ENCODE assay signal across 21 cellular contexts in the genomic region with DNA sequence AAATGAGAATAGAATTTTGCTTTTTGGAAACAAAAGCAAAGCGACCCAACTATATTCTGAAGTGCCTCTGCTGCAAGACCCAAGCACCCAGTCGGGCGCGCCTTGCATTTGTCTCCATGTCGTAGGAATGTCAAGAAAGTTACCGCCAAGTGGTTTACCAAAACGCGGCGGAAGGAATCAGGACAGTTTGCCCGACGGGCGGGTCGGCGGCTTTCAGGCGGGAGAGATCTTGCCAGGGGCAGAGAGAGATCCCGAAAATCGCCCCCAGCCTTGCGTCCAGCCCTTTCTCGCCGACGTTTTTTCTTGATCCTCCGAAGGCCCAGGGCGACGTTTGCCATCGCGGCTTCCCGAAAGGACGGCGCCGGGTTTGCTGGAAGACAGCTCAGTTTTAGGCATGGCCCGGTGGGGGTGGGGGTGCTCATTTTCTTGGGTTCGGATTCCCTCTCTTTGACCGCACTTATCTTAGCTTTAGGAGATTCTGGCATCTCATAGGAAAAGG. TPM values are rescaled to one million over a fixed set of nuclear protein-coding genes. Genes with fewer than 3 reads are reported as not detected.
A peak's percentile ranks its signal among the peaks of the same experiment; 100 is the strongest.
DNase-seq lines count a peak whose midpoint lies in the region; ATAC-seq and TF ChIP-seq lines count a peak whose summit lies in the region.
"Had no signal": no experiment of that assay in that cellular context is flagged by ENCODE, and none has a peak within 500 bp of the region (broad histone marks: within the 10 kb centered on the region; RNA-seq: fewer than 3 reads in every experiment).

No MANE protein-coding gene starts in this region.

- ATAC-seq in DND-41 (ENCODE audit: insufficient read depth, low read depth): no peak
- no peak for ATAC-seq in GM18867 (IDR thresholded peaks at IDR 0.05; ENCODE audit: unreplicated experiment)
- no peak for ATAC-seq in HG02642 (IDR thresholded peaks at IDR 0.05; ENCODE audit: poor library complexity, unreplicated experiment)
- no peak for ATAC-seq in HG02884 (IDR thresholded peaks at IDR 0.05; ENCODE audit: unreplicated experiment)
- ATAC-seq: natural killer cell, right cardiac atrium had no signal

- H4K20me1 ChIP-seq in DND-41 (ENCODE audit: insufficient read depth, low read length) (no peaks in the 10 kb centered on the region), hepatocyte (ENCODE audit: insufficient read depth, poor library complexity, severe bottlenecking) (no peaks in the 10 kb centered on the region), neural cell (ENCODE audit: insufficient read depth) (no peaks in the 10 kb centered on the region)

- H3K36me3 ChIP-seq in DND-41 (ENCODE audit: insufficient read depth, low read length) (no peaks in the 10 kb centered on the region), KOPT-K1 (ENCODE audit: insufficient read depth, low read length) (no peaks in the 10 kb centered on the region), hepatocyte (replicated peaks; ENCODE audit: insufficient read depth, low read depth) (no peaks in the 10 kb centered on the region), neural cell (ENCODE audit: insufficient read depth, low read length) (no peaks in the 10 kb centered on the region)
- H3K36me3 ChIP-seq: SJCRH30, stomach, vagina had no signal

- H3K9me3 ChIP-seq in DND-41 (ENCODE audit: insufficient read depth, low read length, severe bottlenecking): peaks cover 3% of the 10 kb centered on the region
- H3K9me3 ChIP-seq in KOPT-K1 (ENCODE audit: insufficient read depth, low read length, poor library complexity, severe bottlenecking): peaks cover 9% of the 10 kb centered on the region
- no peaks in the 10 kb centered on the region for H3K9me3 ChIP-seq in hepatocyte (ENCODE audit: low read depth)
- no peaks in the 10 kb centered on the region for H3K9me3 ChIP-seq in neural cell (ENCODE audit: low read length)
- H3K9me3 ChIP-seq: SJCRH30, vagina had no signal

- no peak overlapping the region for H3K4me2 ChIP-seq in DND-41 (ENCODE audit: insufficient read depth, low read length)
- peak overlapping the region; percentile 74 for H3K4me2 ChIP-seq in hepatocyte
- no peak overlapping the region for H3K4me2 ChIP-seq in neural cell (ENCODE audit: low read length)

- H2AFZ ChIP-seq in DND-41 (ENCODE audit: low read depth, low read length) (0 out of 2 replicates have a peak overlapping the region, but pooled peaks have one; percentile 7), hepatocyte (peak overlapping the region; percentile 77), neural cell (ENCODE audit: low read depth, low read length) (no peak overlapping the region)

- H3F3A ChIP-seq in neural cell (ENCODE audit: insufficient read depth, low read length, poor library complexity, severe bottlenecking): peaks cover 4% of the 10 kb centered on the region

- H3K9ac ChIP-seq in DND-41 (ENCODE audit: low read depth, low read length) (no peak overlapping the region), neural cell (ENCODE audit: low read length) (no peak overlapping the region)

- H3K4me3 ChIP-seq in DND-41 (ENCODE audit: low read depth in 1 of 2, low read length in 2 of 2): no peak overlapping the region
- H3K4me3 ChIP-seq in hepatocyte: peak overlapping the region; percentile 4
- H3K4me3 ChIP-seq in neural cell (ENCODE audit: low read length): peak overlapping the region; percentile 26
- H3K4me3 ChIP-seq: lung, SJCRH30, stomach, vagina had no signal

- H3K27me3 ChIP-seq in DND-41 (ENCODE audit: insufficient read depth, low read length, poor library complexity): no peaks in the 10 kb centered on the region
- peaks cover 27% of the 10 kb centered on the region for H3K27me3 ChIP-seq in hepatocyte
- H3K27me3 ChIP-seq in neural cell (ENCODE audit: insufficient read depth, low read depth, low read length): peaks cover 39% of the 10 kb centered on the region
- H3K27me3 ChIP-seq: SJCRH30 had no signal

- TF ChIP-seq CTCF in DND-41 (IDR thresholded peaks at IDR 0.05; ENCODE audit: borderline replicate concordance, extremely low read depth, low read length, poor library complexity, severe bottlenecking) (no peak), hepatocyte (IDR thresholded peaks at IDR 0.05; ENCODE audit: poor library complexity) (no peak), neural cell (IDR thresholded peaks at IDR 0.05; ENCODE audit: poor library complexity, severe bottlenecking) (no peak)

- no peaks in the 10 kb centered on the region for H3K9me2 ChIP-seq in hepatocyte (replicated peaks; ENCODE audit: insufficient read depth)
- no peaks in the 10 kb centered on the region for H3K9me2 ChIP-seq in neural cell (ENCODE audit: insufficient read depth, low read length)

- TF ChIP-seq EP300 in neural cell (conservative IDR thresholded peaks at IDR 0.05; ENCODE audit: poor library complexity, severe bottlenecking): no peak

- H3K4me1 ChIP-seq in DND-41 (ENCODE audit: insufficient read depth, low read length) (peaks cover 60% of the 10 kb centered on the region), hepatocyte (ENCODE audit: insufficient read depth) (no peaks in the 10 kb centered on the region)
- H3K4me1 ChIP-seq: SJCRH30, vagina had no signal

- DNase-seq in DND-41 (no peak), hepatocyte (ENCODE audit: low spot score) (peak; percentile 9), pons (ENCODE audit: low spot score) (no peak)
- DNase-seq: CD4-positive, alpha-beta memory T cell; cerebellar nuclear complex; natural killer cell; NCI-H1048; NCI-H2081 treated with DMSO at 0.1 percent for 48 hours; NCI-H524 treated with DMSO at 0.1 percent for 48 hours; right cardiac atrium; SJCRH30; stomach had no signal

- H3K79me2 ChIP-seq in DND-41 (ENCODE audit: insufficient read depth, low read length) (no peaks in the 10 kb centered on the region), hepatocyte (no peaks in the 10 kb centered on the region), neural cell (replicated peaks; ENCODE audit: insufficient read depth, low read length) (peaks cover 82% of the 10 kb centered on the region)

- peak overlapping the region; percentile 96; the same call in 1 of the 2 replicates for H3K27ac ChIP-seq in DND-41 (ENCODE audit: low read length)
- H3K27ac ChIP-seq in KOPT-K1 (ENCODE audit: low read depth, low read length, poor library complexity, severe bottlenecking): peak overlapping the region; percentile 98
- no peak overlapping the region for H3K27ac ChIP-seq in hepatocyte
- no peak overlapping the region for H3K27ac ChIP-seq in neural cell (ENCODE audit: low read length)
- H3K27ac ChIP-seq: SJCRH30, stomach, vagina had no signal

- WGBS in hepatocyte (ENCODE audit: low lambda C conversion rate, missing lambda C conversion rate): 4% methylated on average over 33 of the region's 33 CpGs

- TF ChIP-seq RAD21 in neural cell (conservative IDR thresholded peaks at IDR 0.05): no peak

TF ChIP-seq in neural cell, 6 proteins besides CTCF, POLR2A, EP300 and RAD21:
- TF ChIP-seq SMC3 (conservative IDR thresholded peaks at IDR 0.05; ENCODE audit: poor library complexity) (no peak), MXI1 (conservative IDR thresholded peaks at IDR 0.05; ENCODE audit: poor library complexity, severe bottlenecking) (no peak), EZH2 (IDR thresholded peaks at IDR 0.05; ENCODE audit: borderline replicate concordance, insufficient read depth, low read length, poor library complexity, severe bottlenecking) (no peak), TAF1 (IDR thresholded peaks at IDR 0.05; ENCODE audit: low read depth) (no peak), POLR2AphosphoS5 (IDR thresholded peaks at IDR 0.05) (peak; percentile 13)
- TF ChIP-seq, protein P1, sequence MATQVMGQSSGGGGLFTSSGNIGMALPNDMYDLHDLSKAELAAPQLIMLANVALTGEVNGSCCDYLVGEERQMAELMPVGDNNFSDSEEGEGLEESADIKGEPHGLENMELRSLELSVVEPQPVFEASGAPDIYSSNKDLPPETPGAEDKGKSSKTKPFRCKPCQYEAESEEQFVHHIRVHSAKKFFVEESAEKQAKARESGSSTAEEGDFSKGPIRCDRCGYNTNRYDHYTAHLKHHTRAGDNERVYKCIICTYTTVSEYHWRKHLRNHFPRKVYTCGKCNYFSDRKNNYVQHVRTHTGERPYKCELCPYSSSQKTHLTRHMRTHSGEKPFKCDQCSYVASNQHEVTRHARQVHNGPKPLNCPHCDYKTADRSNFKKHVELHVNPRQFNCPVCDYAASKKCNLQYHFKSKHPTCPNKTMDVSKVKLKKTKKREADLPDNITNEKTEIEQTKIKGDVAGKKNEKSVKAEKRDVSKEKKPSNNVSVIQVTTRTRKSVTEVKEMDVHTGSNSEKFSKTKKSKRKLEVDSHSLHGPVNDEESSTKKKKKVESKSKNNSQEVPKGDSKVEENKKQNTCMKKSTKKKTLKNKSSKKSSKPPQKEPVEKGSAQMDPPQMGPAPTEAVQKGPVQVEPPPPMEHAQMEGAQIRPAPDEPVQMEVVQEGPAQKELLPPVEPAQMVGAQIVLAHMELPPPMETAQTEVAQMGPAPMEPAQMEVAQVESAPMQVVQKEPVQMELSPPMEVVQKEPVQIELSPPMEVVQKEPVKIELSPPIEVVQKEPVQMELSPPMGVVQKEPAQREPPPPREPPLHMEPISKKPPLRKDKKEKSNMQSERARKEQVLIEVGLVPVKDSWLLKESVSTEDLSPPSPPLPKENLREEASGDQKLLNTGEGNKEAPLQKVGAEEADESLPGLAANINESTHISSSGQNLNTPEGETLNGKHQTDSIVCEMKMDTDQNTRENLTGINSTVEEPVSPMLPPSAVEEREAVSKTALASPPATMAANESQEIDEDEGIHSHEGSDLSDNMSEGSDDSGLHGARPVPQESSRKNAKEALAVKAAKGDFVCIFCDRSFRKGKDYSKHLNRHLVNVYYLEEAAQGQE (IDR thresholded peaks at IDR 0.05; ENCODE audit: borderline replicate concordance): no peak

RNA-seq across cellular contexts. Expression of a gene that starts 3.9 kb away (rescaled TPM):
- total RNA-seq in hepatocyte: 8.6 and 8.9 TPM in 2 replicates
- 1.8 and 3.2 TPM in 2 replicates for polyA plus RNA-seq in hepatocyte
- polyA plus RNA-seq in neural cell: 17.4 and 19.1 TPM in 2 replicates
- polyA minus RNA-seq in neural cell: 39.9 and 41.0 TPM in 2 replicates
- total RNA-seq: activated CD8-positive, alpha-beta memory T cell treated with anti-CD3 and anti-CD28 coated beads for 36 hours; CD4-positive, alpha-beta memory T cell; natural killer cell; right cardiac atrium; stomach; T-helper 2 cell treated with Interferon-gamma antibody and Interleukin-4, amounts not matched to agents 100 ng/mL and 5 ng/mL, for 36 hours; vagina had no signal
- polyA plus RNA-seq: CD4-positive, alpha-beta memory T cell; lung; right cardiac atrium; stomach had no signal

Comparison
In these comparisons a context has a peak if more than half of its experiments do, and no peak if none do; other contexts are left out.
1. H3K27ac ChIP-seq: peak in DND-41 (single experiment) and KOPT-K1 (single experiment); none in hepatocyte (single experiment) and neural cell (single experiment).
2. H3K4me3 ChIP-seq: peak in hepatocyte (single experiment) and neural cell (single experiment); none in DND-41 (0 of 2).